In the genomic region with DNA sequence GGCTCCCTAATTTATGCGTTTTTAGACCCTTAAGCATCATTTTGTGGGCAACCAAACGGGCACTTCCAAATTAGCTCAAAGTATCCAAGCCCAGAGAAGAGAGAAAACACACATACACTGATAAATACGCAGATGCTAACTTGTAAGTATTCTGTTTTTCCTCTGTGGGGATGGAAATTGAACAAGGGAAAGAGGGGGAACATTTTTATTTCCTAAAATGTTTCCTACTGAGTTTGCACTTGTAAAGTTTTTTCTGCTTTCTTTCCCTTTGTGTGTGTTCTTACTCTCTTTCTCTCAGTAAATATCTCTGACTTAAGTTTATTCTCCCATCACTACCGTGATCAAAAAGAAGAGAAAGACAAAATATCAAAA, we compare ENCODE assay signal across 18 cellular contexts. TPM values are rescaled to one million over a fixed set of nuclear protein-coding genes. Genes with fewer than 3 reads are reported as not detected.
A peak's percentile ranks its signal among the peaks of the same experiment; 100 is the strongest.
DNase-seq lines count a peak whose midpoint lies in the region; ATAC-seq and TF ChIP-seq lines count a peak whose summit lies in the region.
"Had no signal": no experiment of that assay in that cellular context is flagged by ENCODE, and none has a peak within 500 bp of the region (broad histone marks: within the 10 kb centered on the region; RNA-seq: fewer than 3 reads in every experiment).

No MANE protein-coding gene starts in this region.

- H3K9me3 Mint-ChIP-seq in activated CD4-positive, alpha-beta T cell treated with anti-CD3 and anti-CD28 coated beads, Interleukin-2, amount 10 ng/mL, durations not matched to agents 7 days and 5 days: no peaks in the 10 kb centered on the region
- no peaks in the 10 kb centered on the region for H3K9me3 Mint-ChIP-seq in activated CD4-positive, alpha-beta T cell treated with anti-CD3 and anti-CD28 coated beads for 36 hours (ENCODE audit: low read depth)
- H3K9me3 Mint-ChIP-seq in IgD-negative memory B cell (peaks cover 0 to 10% (median 9%) of the 10 kb centered on the region in 3 donors), brain (peaks cover 0 to 15% (median 0%) of the 10 kb centered on the region in 5 experiments), neural crest cell (no peaks in the 10 kb centered on the region)

- no peak overlapping the region for H3K27ac Mint-ChIP-seq in activated CD4-positive, alpha-beta T cell treated with anti-CD3 and anti-CD28 coated beads, Interleukin-2, amount 10 ng/mL, durations not matched to agents 7 days and 5 days
- no peak overlapping the region for H3K27ac Mint-ChIP-seq in activated CD4-positive, alpha-beta T cell treated with anti-CD3 and anti-CD28 coated beads for 36 hours
- peak overlapping the region in 2 of 3 donors; percentile 86 to 95 for H3K27ac Mint-ChIP-seq in IgD-negative memory B cell
- no peak overlapping the region for H3K27ac Mint-ChIP-seq in brain
- H3K27ac Mint-ChIP-seq in neural crest cell (ENCODE audit: unreplicated experiment): no peak overlapping the region

- ATAC-seq in activated CD4-positive, alpha-beta T cell treated with anti-CD3 and anti-CD28 coated beads for 36 hours: no peak
- ATAC-seq in HG02970 (IDR thresholded peaks at IDR 0.05; ENCODE audit: low FRiP score, unreplicated experiment): no peak

- peaks cover 18% of the 10 kb centered on the region for H3K4me1 Mint-ChIP-seq in activated CD4-positive, alpha-beta T cell treated with anti-CD3 and anti-CD28 coated beads, Interleukin-2, amount 10 ng/mL, durations not matched to agents 7 days and 5 days
- H3K4me1 Mint-ChIP-seq in activated CD4-positive, alpha-beta T cell treated with anti-CD3 and anti-CD28 coated beads for 36 hours: peaks cover 12% of the 10 kb centered on the region
- peaks cover 4 to 10% (median 6%) of the 10 kb centered on the region in 3 donors for H3K4me1 Mint-ChIP-seq in IgD-negative memory B cell
- H3K4me1 Mint-ChIP-seq in brain: no peaks in the 10 kb centered on the region
- peaks cover 3% of the 10 kb centered on the region for H3K4me1 Mint-ChIP-seq in neural crest cell

- intact Hi-C loops in activated CD4-positive, alpha-beta T cell treated with anti-CD3 and anti-CD28 coated beads for 36 hours (cut with DNase I, micrococcal nuclease): loop anchor here (2.0 to 10.0 kb wide), 6 partner anchors 109 to 1177 kb away; no protein-coding TSS in a partner anchor

- POLR2A ChIA-PET in activated CD4-positive, alpha-beta T cell treated with anti-CD3 and anti-CD28 coated beads, Interleukin-2, amount 10 ng/mL, durations not matched to agents 7 days and 5 days (lab: Charles Lee): no interaction called here
- POLR2A ChIA-PET in activated CD4-positive, alpha-beta T cell treated with anti-CD3 and anti-CD28 coated beads for 36 hours (lab: Charles Lee): no interaction called here

- TF ChIP-seq CTCF in brain (conservative IDR thresholded peaks at IDR 0.05) (no peak), neural crest cell (conservative IDR thresholded peaks at IDR 0.05) (no peak)

- peak overlapping the region; percentile 48 for H3K4me3 Mint-ChIP-seq in activated CD4-positive, alpha-beta T cell treated with anti-CD3 and anti-CD28 coated beads, Interleukin-2, amount 10 ng/mL, durations not matched to agents 7 days and 5 days
- H3K4me3 Mint-ChIP-seq in activated CD4-positive, alpha-beta T cell treated with anti-CD3 and anti-CD28 coated beads for 36 hours: no peak overlapping the region
- peak overlapping the region; percentile 34 to 88 (median 74) for H3K4me3 Mint-ChIP-seq in IgD-negative memory B cell
- H3K4me3 Mint-ChIP-seq in brain: peak overlapping the region in 3 of 5 experiments; percentile 66 to 75 (median 70)
- peak overlapping the region; percentile 57 for H3K4me3 Mint-ChIP-seq in neural crest cell

- CTCF ChIA-PET in activated CD4-positive, alpha-beta T cell treated with anti-CD3 and anti-CD28 coated beads, Interleukin-2, amount 10 ng/mL, durations not matched to agents 7 days and 5 days (lab: Charles Lee): no interaction called here
- CTCF ChIA-PET in activated CD4-positive, alpha-beta T cell treated with anti-CD3 and anti-CD28 coated beads for 36 hours (lab: Charles Lee): no interaction called here

- DNase-seq in activated CD4-positive, alpha-beta T cell treated with anti-CD3 and anti-CD28 coated beads, Interleukin-2, amount 10 ng/mL, durations not matched to agents 7 days and 5 days: no peak
- no peak for DNase-seq in activated CD4-positive, alpha-beta T cell treated with anti-CD3 and anti-CD28 coated beads for 36 hours
- DNase-seq in neural crest cell (ENCODE audit: low read depth, low spot score): no peak
- DNase-seq in activated gamma-delta T cell treated with Interleukin-2 at 50 U/mL for 16 hours: no peak
- no peak for DNase-seq in dedifferentiated amniotic fluid mesenchymal stem cell (ENCODE audit: extremely low spot score)
- DNase-seq: activated naive CD4-positive, alpha-beta T cell; NCI-H2081 treated with DMSO at 0.1 percent for 48 hours; NCI-H510A treated with DMSO at 0.1 percent for 48 hours; stimulated activated CD4-positive, alpha-beta T cell treated with anti-CD3 and anti-CD28 coated beads, Interleukin-4, amount 100 ng/mL, for 1 hour had no signal

- peaks cover 6% of the 10 kb centered on the region for H3K36me3 Mint-ChIP-seq in activated CD4-positive, alpha-beta T cell treated with anti-CD3 and anti-CD28 coated beads, Interleukin-2, amount 10 ng/mL, durations not matched to agents 7 days and 5 days (ENCODE audit: low read depth)
- no peaks in the 10 kb centered on the region for H3K36me3 Mint-ChIP-seq in activated CD4-positive, alpha-beta T cell treated with anti-CD3 and anti-CD28 coated beads for 36 hours (ENCODE audit: low read depth)
- H3K36me3 Mint-ChIP-seq in IgD-negative memory B cell (no peaks in the 10 kb centered on the region), brain (no peaks in the 10 kb centered on the region), neural crest cell (ENCODE audit: low read depth) (no peaks in the 10 kb centered on the region)

- H3K27me3 Mint-ChIP-seq in activated CD4-positive, alpha-beta T cell treated with anti-CD3 and anti-CD28 coated beads, Interleukin-2, amount 10 ng/mL, durations not matched to agents 7 days and 5 days: peaks cover 76% of the 10 kb centered on the region
- H3K27me3 Mint-ChIP-seq in activated CD4-positive, alpha-beta T cell treated with anti-CD3 and anti-CD28 coated beads for 36 hours: peaks cover 60% of the 10 kb centered on the region
- peaks cover 43% of the 10 kb centered on the region for H3K27me3 Mint-ChIP-seq in IgD-negative memory B cell
- peaks cover 89% of the 10 kb centered on the region for H3K27me3 Mint-ChIP-seq in brain
- H3K27me3 Mint-ChIP-seq in neural crest cell (ENCODE audit: low read depth): peaks cover 86% of the 10 kb centered on the region

RNA-seq across cellular contexts. Expression of a gene that starts 0.8 kb away (rescaled TPM):
- total RNA-seq in activated CD4-positive, alpha-beta T cell treated with anti-CD3 and anti-CD28 coated beads, Interleukin-2, amount 10 ng/mL, durations not matched to agents 7 days and 5 days: not detected
- not detected for total RNA-seq in activated CD4-positive, alpha-beta T cell treated with anti-CD3 and anti-CD28 coated beads for 36 hours
- polyA plus RNA-seq in IgD-negative memory B cell: not detected
- not detected for polyA plus RNA-seq in brain (ENCODE audit: insufficient read depth, low read depth, low replicate concordance)
- total RNA-seq in neural crest cell: not detected in 2 replicates
- total RNA-seq: fibroblast of villous mesenchyme, H7, kidney epithelial cell, pulmonary artery endothelial cell, smooth muscle cell had no signal
- polyA plus RNA-seq: neural cell, smooth muscle cell had no signal

Comparison
In these comparisons a context has a peak if more than half of its experiments do, and no peak if none do; other contexts are left out.
1. H3K27ac Mint-ChIP-seq: peak in IgD-negative memory B cell (2 of 3); none in activated CD4-positive, alpha-beta T cell treated with anti-CD3 and anti-CD28 coated beads, Interleukin-2, amount 10 ng/mL, durations not matched to agents 7 days and 5 days (single experiment), activated CD4-positive, alpha-beta T cell treated with anti-CD3 and anti-CD28 coated beads for 36 hours (single experiment), brain (0 of 5) and neural crest cell (single experiment).